2 cellular contexts compared by ENCODE assay signal in genomic region chr3:169007145-169007544, GRCh38.
TF ChIP-seq lines count a peak whose summit lies in the region.

No MANE protein-coding gene starts in this region.

TF ChIP-seq in GM23338, 12 proteins besides CTCF, POLR2A, EP300 and RAD21 (continued from another document):
- TF ChIP-seq ZNF462 (CRISPR knock-in tag; IDR thresholded peaks at IDR 0.05): no peak
- TF ChIP-seq ETS1 (IDR thresholded peaks at IDR 0.05): no peak
- no peak for TF ChIP-seq POLR2AphosphoS5 (IDR thresholded peaks at IDR 0.05; ENCODE audit: low read depth)
- TF ChIP-seq CREB1 (CRISPR knock-in tag; IDR thresholded peaks at IDR 0.05; ENCODE audit: low read depth): no peak
- no peak for TF ChIP-seq ZNF331 (CRISPR knock-in tag; IDR thresholded peaks at IDR 0.05; ENCODE audit: low read depth)
- TF ChIP-seq JUNB (IDR thresholded peaks at IDR 0.05; ENCODE audit: unreplicated experiment): no peak
- no peak for TF ChIP-seq NANOG (IDR thresholded peaks at IDR 0.05; ENCODE audit: borderline replicate concordance)
- no peak for TF ChIP-seq REST (IDR thresholded peaks at IDR 0.05; ENCODE audit: unreplicated experiment)
- TF ChIP-seq ZNF114 (CRISPR knock-in tag; IDR thresholded peaks at IDR 0.05): no peak
- TF ChIP-seq EZH2 (IDR thresholded peaks at IDR 0.05; ENCODE audit: low read depth, unreplicated experiment): no peak
- no peak for TF ChIP-seq EZH2phosphoT487 (IDR thresholded peaks at IDR 0.05; ENCODE audit: unreplicated experiment)

TF ChIP-seq in K562, 482 proteins besides CTCF, POLR2A, EP300 and RAD21 (continued from another document):
- TF ChIP-seq CHAMP1 (IDR thresholded peaks at IDR 0.05) (no peak), VEZF1 (CRISPR knock-in tag; IDR thresholded peaks at IDR 0.05) (no peak), SMAD2 (IDR thresholded peaks at IDR 0.05; ENCODE audit: low read depth, low read length) (no peak)
